In genomic region chr5:78362220-78362619, GRCh38 we compare ENCODE assay signal across 11 cellular contexts. TPM values are rescaled to one million over a fixed set of nuclear protein-coding genes. Genes with fewer than 3 reads are reported as not detected.
DNase-seq lines count a peak whose midpoint lies in the region; ATAC-seq, FAIRE-seq and TF ChIP-seq lines count a peak whose summit lies in the region.
"Had no signal": no experiment of that assay in that cellular context is flagged by ENCODE, and none has a peak within 500 bp of the region (broad histone marks: within the 10 kb centered on the region; RNA-seq: fewer than 3 reads in every experiment).

No MANE protein-coding gene starts in this region.

- TF ChIP-seq POLR2A in K562 (conservative IDR thresholded peaks at IDR 0.05): no peak

- no peak for TF ChIP-seq RAD21 in K562 (CRISPR knock-in tag; conservative IDR thresholded peaks at IDR 0.05 in 1 of 2, IDR thresholded peaks at IDR 0.05 in 1 of 2)

- H3K27me3 ChIP-seq in MM.1S (replicated peaks; ENCODE audit: insufficient read depth, low read length): no peaks in the 10 kb centered on the region
- no peaks in the 10 kb centered on the region for H3K27me3 ChIP-seq in K562 (ENCODE audit: control insufficient read depth in 2 of 2, insufficient read depth in 2 of 2, low read length in 2 of 2)
- H3K27me3 ChIP-seq in neutrophil: no peaks in the 10 kb centered on the region
- H3K27me3 ChIP-seq: MG63 had no signal

- no peaks in the 10 kb centered on the region for H3K36me3 ChIP-seq in MM.1S (replicated peaks; ENCODE audit: insufficient read depth, low read length)
- H3K36me3 ChIP-seq in K562 (ENCODE audit: control insufficient read depth, insufficient read depth, low read length): peaks cover 12% of the 10 kb centered on the region; the same call in 2 of the 3 replicates
- no peaks in the 10 kb centered on the region for H3K36me3 ChIP-seq in neutrophil
- H3K36me3 ChIP-seq: prostate gland had no signal

- no peaks in the 10 kb centered on the region for H3K9me3 ChIP-seq in MM.1S (replicated peaks; ENCODE audit: insufficient read depth, low read length)
- H3K9me3 ChIP-seq in K562 (replicated peaks; ENCODE audit: control insufficient read depth, insufficient read depth, low read depth, low read length): no peaks in the 10 kb centered on the region
- H3K9me3 ChIP-seq in neutrophil: no peaks in the 10 kb centered on the region
- H3K9me3 ChIP-seq: MG63, prostate gland had no signal

- peak overlapping the region; percentile 84 for H3K4me2 ChIP-seq in MM.1S (ENCODE audit: low read depth, low read length)
- peak overlapping the region; percentile 42 for H3K4me2 ChIP-seq in K562 (ENCODE audit: insufficient read depth, low read length)

- no peaks in the 10 kb centered on the region for H3K9me1 ChIP-seq in K562 (ENCODE audit: control insufficient read depth, insufficient read depth, low read length)

- H2AFZ ChIP-seq in MM.1S (ENCODE audit: low read length) (no peak overlapping the region), K562 (ENCODE audit: low read depth, low read length) (no peak overlapping the region)

- no peaks in the 10 kb centered on the region for H3K9me2 ChIP-seq in MM.1S (replicated peaks; ENCODE audit: insufficient read depth, low read length)

- TF ChIP-seq EP300 in K562 (IDR thresholded peaks at IDR 0.05; ENCODE audit: low read length): no peak

- no peak for TF ChIP-seq CTCF in MM.1S (IDR thresholded peaks at IDR 0.05; ENCODE audit: low read length)
- no peak for TF ChIP-seq CTCF in K562 (IDR thresholded peaks at IDR 0.05 in 2 of 3, conservative IDR thresholded peaks at IDR 0.05 in 1 of 3; ENCODE audit: insufficient read depth in 2 of 3, low read depth in 1 of 3, low read length in 3 of 3)
- TF ChIP-seq CTCF in neutrophil (IDR thresholded peaks at IDR 0.05): no peak

- in situ Hi-C loops in K562 (cut with MboI): loop anchor here (5.0 kb wide), 1 partner anchor 70 kb away; the partner anchor contains the start of gene AP3B1

- BruUV-seq in K562 (replicated peaks; lab: Mats Ljungman, UMichigan): no TSS peak

- ATAC-seq in K562 (no peak), HG03196 (IDR thresholded peaks at IDR 0.05; ENCODE audit: unreplicated experiment) (no peak), HG03354 (IDR thresholded peaks at IDR 0.05; ENCODE audit: poor library complexity, severe bottlenecking, unreplicated experiment) (no peak)

- FAIRE-seq in K562 (lab: Jason Lieb, UNC): no peak

- H3K9ac ChIP-seq in MM.1S (ENCODE audit: low read length): no peak overlapping the region
- H3K9ac ChIP-seq in K562 (ENCODE audit: insufficient read depth in 1 of 2, low read depth in 2 of 2, low read length in 2 of 2): peak overlapping the region in 1 of 2 experiments; percentile 83; a peak in 1 of 4 replicates

- POLR2A ChIA-PET in K562 (lab: Yijun Ruan, JAX): no interaction called here

- WGBS in K562 (ENCODE audit: insufficient coverage, low coverage, missing lambda C conversion rate): 10% methylated on average over 3 of the region's 3 CpGs

- H3K4me1 ChIP-seq in MM.1S (ENCODE audit: low read length) (no peaks in the 10 kb centered on the region), K562 (replicated peaks in 1 of 2; ENCODE audit: control insufficient read depth in 2 of 2, insufficient read depth in 2 of 2, low read length in 2 of 2) (peaks cover 10 to 19% of the 10 kb centered on the region in 2 experiments; a peak in 4 of 5 replicates), neutrophil (ENCODE audit: control insufficient read depth in 1 of 2, insufficient read depth in 1 of 2, low read depth in 1 of 2, low read length in 1 of 2) (peaks cover 14 to 22% of the 10 kb centered on the region in 2 experiments)

- 0 out of 2 replicates have a peak, but pooled peaks cover 7% of the 10 kb centered on the region for H3F3A ChIP-seq in MM.1S (ENCODE audit: insufficient read depth, low read length)

- H3K27ac ChIP-seq in MM.1S (ENCODE audit: low read length) (no peak overlapping the region), K562 (ENCODE audit: extremely low read depth, low read depth, low read length) (peak overlapping the region; percentile 38; the same call in 1 of the 3 replicates), neutrophil (peak overlapping the region; percentile 87)

- DNase-seq in NCI-H187 treated with DMSO at 0.1 percent for 48 hours (lab: John Stamatoyannopoulos, UW): peak; percentile 37
- no peak for DNase-seq in NCI-H187 (lab: John Stamatoyannopoulos, UW)
- DNase-seq in MM.1S: no peak
- DNase-seq in K562 (ENCODE audit: extremely low read depth in 1 of 4, low spot score in 3 of 4): no peak
- DNase-seq in NOMO-1 (lab: John Stamatoyannopoulos, UW; ENCODE audit: unreplicated experiment in 2 of 2): no peak
- DNase-seq: foreskin melanocyte, MG63 had no signal

- CTCF ChIA-PET in K562 (lab: Yijun Ruan, JAX; ENCODE audit: low intra/inter-chr PET ratio): no interaction called here

- H3K4me3 ChIP-seq in MM.1S (ENCODE audit: low read length): no peak overlapping the region
- H3K4me3 ChIP-seq in K562: peak overlapping the region; percentile 86; the same call in 1 of the 2 replicates
- H3K4me3 ChIP-seq in neutrophil (ENCODE audit: low read depth in 1 of 2, low read length in 1 of 2): no peak overlapping the region

- H3K79me2 ChIP-seq in MM.1S (ENCODE audit: low read length): peaks cover 31% of the 10 kb centered on the region
- H3K79me2 ChIP-seq in K562 (ENCODE audit: control insufficient read depth, insufficient read depth, low read length): peaks cover 57% of the 10 kb centered on the region

- H4K20me1 ChIP-seq in MM.1S (ENCODE audit: insufficient read depth, low read length) (no peaks in the 10 kb centered on the region), K562 (replicated peaks; ENCODE audit: control insufficient read depth, insufficient read depth, low read length) (no peaks in the 10 kb centered on the region)

- intact Hi-C loops in K562 (cut with micrococcal nuclease): loop anchor here (5.0 kb wide), 2 partner anchors 40 to 170 kb away; no protein-coding TSS in a partner anchor

TF ChIP-seq in K562, 482 proteins besides CTCF, POLR2A, EP300 and RAD21:
- TF ChIP-seq THRAP3 (IDR thresholded peaks at IDR 0.05; ENCODE audit: borderline replicate concordance): no peak
- no peak for TF ChIP-seq STAT6 (CRISPR knock-in tag; IDR thresholded peaks at IDR 0.05)
- no peak for TF ChIP-seq DEAF1 (CRISPR knock-in tag; IDR thresholded peaks at IDR 0.05)
- no peak for TF ChIP-seq CREM (IDR thresholded peaks at IDR 0.05; ENCODE audit: low read depth)
- no peak for TF ChIP-seq TGIF2 (CRISPR knock-in tag; IDR thresholded peaks at IDR 0.05)

RNA-seq across cellular contexts. Expression of gene SCAMP1, which starts 1.8 kb away (rescaled TPM):
- 18.2 and 21.2 TPM in 2 replicates for total RNA-seq in K562 (2011; cell fraction: chromatin; rRNA removed; ENCODE audit: low replicate concordance)
- total RNA-seq in K562 (2011; cell fraction: nucleolus; rRNA removed): 12.0 and 12.8 TPM in 2 replicates
- 18.8 and 24.8 TPM in 2 replicates for total RNA-seq in K562 (2011; cell fraction: nucleoplasm; rRNA removed)
- 8.8 and 13.0 TPM in 2 replicates for total RNA-seq in K562 (2014; rRNA removed)
- 23.9 and 26.3 TPM in 2 replicates for total RNA-seq in K562 (2014; rRNA removed; fragmentation: Illumina TruSeq; extraction: Trizol)
- 14.9 and 17.8 TPM in 2 replicates for total RNA-seq in K562 (2015; rRNA removed; fragmentation: Illumina TruSeq; extraction: Trizol)
- total RNA-seq in K562 (2021): 22.5 and 24.5 TPM in 2 replicates
- polyA plus RNA-seq in K562 (2011; rRNA removed): 17.8 and 22.1 TPM in 2 replicates
- 6.5 and 12.3 TPM in 2 replicates for polyA plus RNA-seq in K562 (2011; cell fraction: cytosol; rRNA removed)
- polyA plus RNA-seq in K562 (2011; cell fraction: nucleus; rRNA removed): 5.9 and 9.5 TPM in 2 replicates
- 10.6 and 13.4 TPM in 2 replicates for polyA plus RNA-seq in K562 (2012)
- 13.2 and 13.8 TPM in 2 replicates for polyA plus RNA-seq in K562 (2014; fragmentation: Illumina TruSeq; extraction: Trizol)
- 10 to 100 TPM; 13.2 to 13.6 TPM for polyA plus RNA-seq in K562 (2014; fragmentation: Nextera tagmentation; extraction: Ambion mirVana)
- 5.4 and 5.7 TPM in 2 replicates for polyA plus RNA-seq in K562 (2014; rRNA removed)
- 52.9 and 60.4 TPM in 2 replicates for polyA minus RNA-seq in K562 (2011; rRNA and poly(A)+ RNA removed)
- 19.8 and 22.7 TPM in 2 replicates for polyA minus RNA-seq in K562 (2011; cell fraction: cytosol; rRNA and poly(A)+ RNA removed)
- polyA minus RNA-seq in K562 (2011; cell fraction: nucleus; rRNA and poly(A)+ RNA removed): 10.2 and 19.0 TPM in 2 replicates
